ENCODE assay signal across 8 cellular contexts in the genomic region with DNA sequence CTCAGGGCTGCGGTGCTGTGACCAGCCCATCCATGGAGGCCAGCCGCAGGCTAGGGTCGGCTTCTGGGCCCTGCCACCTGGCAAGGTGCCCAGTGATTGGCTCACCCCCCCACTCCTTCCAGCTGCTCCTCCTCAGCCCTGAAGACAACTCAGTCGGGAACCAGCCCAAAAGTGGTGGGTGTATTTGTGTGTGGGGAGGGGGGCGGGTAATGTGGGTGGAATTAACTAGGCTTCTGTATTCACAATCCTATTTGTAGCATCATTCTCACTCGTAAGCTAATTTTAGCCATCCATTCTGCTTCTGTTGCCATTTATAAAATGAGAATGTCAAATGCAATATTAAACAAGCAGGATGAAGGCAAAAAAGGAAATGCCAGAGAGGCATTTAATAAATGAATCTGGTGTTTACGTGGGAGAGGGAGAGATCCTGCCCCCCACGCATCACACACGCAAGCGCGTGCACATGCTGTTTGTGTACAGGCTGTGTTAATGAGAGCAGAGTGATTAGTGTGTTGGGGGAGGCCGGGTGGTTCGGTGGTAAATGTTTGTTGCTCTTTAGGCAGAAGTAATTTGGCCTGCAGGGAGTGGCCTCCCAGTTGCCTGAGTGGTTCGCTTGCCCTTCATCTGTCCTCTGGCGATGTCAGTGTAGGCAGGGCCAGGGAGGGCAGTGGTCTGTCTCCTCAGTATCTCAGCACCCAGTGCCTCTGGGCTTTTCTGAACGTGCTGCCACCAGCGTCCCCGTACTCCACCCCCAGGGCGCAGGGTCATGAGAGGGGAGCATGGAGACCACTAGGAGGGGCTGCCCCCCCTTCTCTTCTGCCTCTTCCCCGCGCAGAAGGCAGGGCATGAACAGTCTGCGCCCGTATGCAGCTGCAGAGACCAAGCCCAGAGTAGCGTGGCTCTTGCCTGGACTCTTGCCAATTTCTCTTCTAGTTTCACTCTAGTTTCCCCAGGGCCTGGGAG.
DNase-seq lines count a peak whose midpoint lies in the region; ATAC-seq and TF ChIP-seq lines count a peak whose summit lies in the region.

No MANE protein-coding gene starts in this region.

- H3K27me3 ChIP-seq in dorsolateral prefrontal cortex, result no peaks in the 10 kb centered on the region

- peak overlapping the region in 49 of 59 donors; percentile 3 to 58 (median 28) for H3K4me3 ChIP-seq in dorsolateral prefrontal cortex

- DNase-seq in ELF-1 (ENCODE audit: low read depth, low spot score), result peak; percentile 53
- peak; percentile 93 for DNase-seq in NCI-H1092 treated with DMSO at 0.1 percent for 48 hours (lab: John Stamatoyannopoulos, UW)
- peak in 31 of 34 experiments; percentile 11 to 66 (median 38) for DNase-seq in T-cell
- peak; percentile 23 to 67 (median 56) for DNase-seq in dorsolateral prefrontal cortex
- DNase-seq in midbrain (lab: John Stamatoyannopoulos, UW), result peak; percentile 74
- DNase-seq in type B pancreatic cell (ENCODE audit: extremely low spot score, unreplicated experiment), result no peak
- DNase-seq in iPS-NIHi7 (ENCODE audit: extremely low spot score), result no peak

- H3K9me3 Mint-ChIP-seq in T-cell (no peaks in the 10 kb centered on the region), type B pancreatic cell (no peaks in the 10 kb centered on the region)

- H3K27me3 Mint-ChIP-seq in T-cell (no peaks in the 10 kb centered on the region), type B pancreatic cell (no peaks in the 10 kb centered on the region)

- ATAC-seq in GM21737 (IDR thresholded peaks at IDR 0.05; ENCODE audit: unreplicated experiment), result peak; percentile 75
- ATAC-seq in T-cell (replicated peaks in 1 of 4), result peak; percentile 51 to 63 (median 59)

- H3K4me3 Mint-ChIP-seq in T-cell, result peak overlapping the region; percentile 58 to 67 (median 60)
- peak overlapping the region; percentile 75 for H3K4me3 Mint-ChIP-seq in type B pancreatic cell

- POLR2A ChIA-PET in T-cell (lab: Charles Lee), result interaction anchor here in 1 of 2 donors (0.5 to 0.7 kb wide), 2 partner anchors 32 to 127 kb away, joined by 3 to 7 read pairs; no protein-coding TSS in a partner anchor

- peaks cover 79 to 96% (median 89%) of the 10 kb centered on the region in 3 donors for H3K4me1 Mint-ChIP-seq in T-cell
- peaks cover 53% of the 10 kb centered on the region for H3K4me1 Mint-ChIP-seq in type B pancreatic cell (ENCODE audit: unreplicated experiment)

- peaks cover 3% of the 10 kb centered on the region for H3K36me3 Mint-ChIP-seq in T-cell
- H3K36me3 Mint-ChIP-seq in type B pancreatic cell, result no peaks in the 10 kb centered on the region

- intact Hi-C loops in dorsolateral prefrontal cortex (cut with DNase I), result loop anchor here (5.0 to 10.0 kb wide), 3 partner anchors 67 to 350 kb away; a partner anchor contains a TSS

- CTCF ChIA-PET in T-cell (lab: Charles Lee), result interaction anchor here in 1 of 2 donors (1.9 kb wide), 1 partner anchor 67 kb away, joined by 6 read pairs; no protein-coding TSS in a partner anchor

- peak overlapping the region; percentile 8 to 88 (median 74) for H3K27ac ChIP-seq in dorsolateral prefrontal cortex

- H3K27ac Mint-ChIP-seq in T-cell (peak overlapping the region; percentile 98 to 99), type B pancreatic cell (peak overlapping the region; percentile 95)

- TF ChIP-seq CTCF in dorsolateral prefrontal cortex (IDR thresholded peaks at IDR 0.05 in 54 of 56, conservative IDR thresholded peaks at IDR 0.05 in 2 of 56; ENCODE audit: low read depth in 1 of 56, partially characterized antibody in 56 of 56) (peak in 8 of 56 donors; percentile 10 to 21 (median 16)), type B pancreatic cell (conservative IDR thresholded peaks at IDR 0.05) (no peak)

Comparison
In these comparisons a context has a peak if more than half of its experiments do, and no peak if none do; other contexts are left out.
1. DNase-seq: peak in ELF-1 (single experiment), NCI-H1092 treated with DMSO at 0.1 percent for 48 hours (single experiment), T-cell (31 of 34), dorsolateral prefrontal cortex (10 of 10) and midbrain (single experiment); none in type B pancreatic cell (single experiment) and iPS-NIHi7 (single experiment).